Comparison of ENCODE assay signal across 28 cellular contexts in the genomic region with DNA sequence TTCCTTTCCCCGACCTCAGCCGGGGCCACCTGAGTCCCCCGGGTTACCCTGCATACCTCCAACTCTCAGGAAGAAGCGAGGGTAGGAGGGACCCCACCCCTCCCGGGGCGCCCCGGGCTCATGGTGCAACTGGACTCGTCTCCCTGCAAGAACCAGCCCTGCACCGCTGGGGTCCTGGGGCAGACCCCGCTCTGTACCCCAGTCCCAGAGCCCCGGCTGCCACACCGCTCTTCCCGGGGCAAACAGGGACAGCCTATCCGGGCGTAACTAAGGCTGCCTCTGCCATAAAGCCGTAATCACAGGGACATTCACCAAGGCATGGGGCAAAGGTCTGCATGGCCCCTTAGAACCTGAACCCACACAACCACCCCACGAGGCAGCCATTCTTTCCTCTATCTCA. TPM values are rescaled to one million over a fixed set of nuclear protein-coding genes. Genes with fewer than 3 reads are reported as not detected.
"Had no signal": no experiment of that assay in that cellular context is flagged by ENCODE, and none has a peak within 500 bp of the region (broad histone marks: within the 10 kb centered on the region; RNA-seq: fewer than 3 reads in every experiment).

No MANE protein-coding gene starts in this region.

- H3K4me1 ChIP-seq: esophagus muscularis mucosa, parathyroid adenoma, right lobe of liver, testis, upper lobe of left lung had no signal

- H3K27me3 ChIP-seq: right lobe of liver, testis, upper lobe of left lung had no signal

- H2AFZ ChIP-seq: parathyroid adenoma had no signal

- H3K4me3 Mint-ChIP-seq: activated CD8-positive, alpha-beta T cell treated with anti-CD3 and anti-CD28 coated beads, Interleukin-2, amount 10 ng/mL, durations not matched to agents 7 days and 5 days; brain; dendritic cell treated with granulocyte-macrophage colony-stimulating factor and Interleukin-4, amounts not matched to agents 40 ng/mL and 50 ng/mL, for 4 days; nephron; stimulated activated effector memory CD8-positive, alpha-beta T cell treated with anti-CD3 and anti-CD28 coated beads, Interleukin-12 subunit alpha, Interleukin-12 subunit beta, amount 100 ng/mL, for 72 hours had no signal

- H3K9me3 Mint-ChIP-seq: stimulated activated effector memory CD8-positive, alpha-beta T cell treated with anti-CD3 and anti-CD28 coated beads, Interleukin-12 subunit alpha, Interleukin-12 subunit beta, amount 100 ng/mL, for 72 hours had no signal

- H3K27ac Mint-ChIP-seq: activated CD8-positive, alpha-beta T cell treated with anti-CD3 and anti-CD28 coated beads, Interleukin-2, amount 10 ng/mL, durations not matched to agents 7 days and 5 days; activated naive CD4-positive, alpha-beta T cell treated with anti-CD3 and anti-CD28 coated beads, Interleukin-2, amount 50 U/mL, for 72 hours; brain; dendritic cell treated with granulocyte-macrophage colony-stimulating factor and Interleukin-4, amounts not matched to agents 40 ng/mL and 50 ng/mL, for 4 days; nephron; stimulated activated effector memory CD8-positive, alpha-beta T cell treated with anti-CD3 and anti-CD28 coated beads, Interleukin-12 subunit alpha, Interleukin-12 subunit beta, amount 100 ng/mL, for 72 hours had no signal

- H3K36me3 Mint-ChIP-seq: brain; stimulated activated effector memory CD8-positive, alpha-beta T cell treated with anti-CD3 and anti-CD28 coated beads, Interleukin-12 subunit alpha, Interleukin-12 subunit beta, amount 100 ng/mL, for 72 hours had no signal

- H3K9ac ChIP-seq: parathyroid adenoma had no signal

- H3K36me3 ChIP-seq: esophagus muscularis mucosa, right lobe of liver, upper lobe of left lung had no signal

- DNase-seq: activated CD4-positive, alpha-beta T cell treated with anti-CD3 and anti-CD28 coated beads for 1 hour; activated CD4-positive, alpha-beta T cell treated with anti-CD3 and anti-CD28 coated beads, Interleukin-2, amount 50 U/mL, for 1 hour; activated CD8-positive, alpha-beta T cell treated with anti-CD3 and anti-CD28 coated beads, Interleukin-2, amount 10 ng/mL, durations not matched to agents 7 days and 5 days; activated T-cell treated with anti-CD3 and anti-CD28 coated beads, Interleukin-2, amount 50 U/mL, for 1 hour; effector memory CD4-positive, alpha-beta T cell; glutamatergic neuron; hippocampal formation; kidney glomerular epithelial cell; left ventricle myocardium superior; mammary epithelial cell; midbrain; nucleus accumbens; right lobe of liver; stimulated activated CD4-positive, alpha-beta T cell treated with anti-CD3 and anti-CD28 coated beads, Interleukin-2, amount 100 ng/mL, for 24 hours; T-helper 9 cell; testis had no signal

- H3K4me1 Mint-ChIP-seq: stimulated activated effector memory CD8-positive, alpha-beta T cell treated with anti-CD3 and anti-CD28 coated beads, Interleukin-12 subunit alpha, Interleukin-12 subunit beta, amount 100 ng/mL, for 72 hours had no signal

- ATAC-seq: activated CD8-positive, alpha-beta T cell treated with anti-CD3 and anti-CD28 coated beads, Interleukin-2, amount 10 ng/mL, durations not matched to agents 7 days and 5 days; activated naive CD4-positive, alpha-beta T cell treated with anti-CD3 and anti-CD28 coated beads, Interleukin-2, amount 50 U/mL, for 72 hours; left ventricle myocardium superior; stimulated activated effector memory CD8-positive, alpha-beta T cell treated with anti-CD3 and anti-CD28 coated beads, Interleukin-12 subunit alpha, Interleukin-12 subunit beta, amount 100 ng/mL, for 72 hours had no signal

- H3K9me3 ChIP-seq: esophagus muscularis mucosa, right lobe of liver, testis had no signal

- H3K4me3 ChIP-seq: esophagus muscularis mucosa, right lobe of liver, skin epidermis, testis, upper lobe of left lung had no signal

- H3K27ac ChIP-seq: esophagus muscularis mucosa, parathyroid adenoma, right lobe of liver, skin epidermis, testis, upper lobe of left lung had no signal

RNA-seq across cellular contexts. Expression of a gene that starts 32.2 kb away (rescaled TPM):
- total RNA-seq: activated CD8-positive, alpha-beta T cell treated with anti-CD3 and anti-CD28 coated beads, Interleukin-2, amount 10 ng/mL, durations not matched to agents 7 days and 5 days; frontal cortex; pulmonary artery endothelial cell; T-helper 1 cell treated with Interleukin-12 subunit alpha and Interleukin-12 subunit beta and Interleukin-4 antibody, amounts not matched to agents 30 ng/mL and 1 ng/mL, for 36 hours had no signal
